ENCODE assay signal across 22 cellular contexts in genomic region chr2:214169736-214170135, GRCh38.
"Had no signal": no experiment of that assay in that cellular context is flagged by ENCODE, and none has a peak within 500 bp of the region (broad histone marks: within the 10 kb centered on the region; RNA-seq: fewer than 3 reads in every experiment).

No MANE protein-coding gene starts in this region.

- H3K27ac Mint-ChIP-seq: activated naive CD8-positive, alpha-beta T cell treated with anti-CD3 and anti-CD28 coated beads for 36 hours; endodermal cell; nephron progenitor cell; stimulated activated naive CD8-positive, alpha-beta T cell treated with anti-CD3 and anti-CD28 coated beads, Interleukin-15, Interleukin-2, amounts not matched to agents 100 ng/mL and 50 ng/mL, for 24 hours had no signal

- H3K4me1 ChIP-seq: ascending aorta, heart right ventricle, prostate gland, sigmoid colon had no signal

- FAIRE-seq: frontal cortex had no signal

- H3K36me3 Mint-ChIP-seq: activated naive CD8-positive, alpha-beta T cell treated with anti-CD3 and anti-CD28 coated beads for 36 hours had no signal

- H3K9me3 ChIP-seq: ascending aorta, heart right ventricle, prostate gland, sigmoid colon had no signal

- H3K27me3 Mint-ChIP-seq: central memory CD8-positive, alpha-beta T cell; stimulated activated naive CD8-positive, alpha-beta T cell treated with anti-CD3 and anti-CD28 coated beads, Interleukin-15, Interleukin-2, amounts not matched to agents 100 ng/mL and 50 ng/mL, for 24 hours had no signal

- H3K9me3 Mint-ChIP-seq: activated naive CD8-positive, alpha-beta T cell treated with anti-CD3 and anti-CD28 coated beads for 36 hours; activated T-cell treated with anti-CD3 and anti-CD28 coated beads, Interleukin-2, amount 50 U/mL, for 4 hours; endodermal cell; nephron progenitor cell; stimulated activated naive CD8-positive, alpha-beta T cell treated with anti-CD3 and anti-CD28 coated beads, Interleukin-15, Interleukin-2, amounts not matched to agents 100 ng/mL and 50 ng/mL, for 24 hours had no signal

- H3K4me3 ChIP-seq: ascending aorta, heart right ventricle, prostate gland, sigmoid colon had no signal

- DNase-seq: activated CD4-positive, alpha-beta T cell treated with anti-CD3 and anti-CD28 coated beads for 1 hour; activated CD4-positive, alpha-beta T cell treated with anti-CD3 and anti-CD28 coated beads, Interleukin-2, amount 50 U/mL, for 48 hours; activated gamma-delta T cell; activated naive CD8-positive, alpha-beta T cell treated with anti-CD3 and anti-CD28 coated beads for 36 hours; activated T-cell treated with anti-CD3 and anti-CD28 coated beads, Interleukin-2, amount 50 U/mL, for 4 hours; dermis blood vessel endothelial cell; endodermal cell; erythroblast; heart right ventricle; kidney; left ventricle myocardium superior; mesenchymal stem cell; nephron progenitor cell; sigmoid colon; stimulated activated CD4-positive, alpha-beta T cell treated with anti-CD3 and anti-CD28 coated beads, Interleukin-2, amount 100 ng/mL, for 48 hours; stimulated activated CD8-positive, alpha-beta memory T cell treated with anti-CD3 and anti-CD28 coated beads, Interleukin-4, amount 100 ng/mL, for 48 hours; T-helper 9 cell had no signal

- H3K4me3 Mint-ChIP-seq: activated naive CD8-positive, alpha-beta T cell treated with anti-CD3 and anti-CD28 coated beads for 36 hours; activated T-cell treated with anti-CD3 and anti-CD28 coated beads, Interleukin-2, amount 50 U/mL, for 4 hours; central memory CD8-positive, alpha-beta T cell; endodermal cell; nephron progenitor cell; stimulated activated naive CD8-positive, alpha-beta T cell treated with anti-CD3 and anti-CD28 coated beads, Interleukin-15, Interleukin-2, amounts not matched to agents 100 ng/mL and 50 ng/mL, for 24 hours had no signal

- H3K27me3 ChIP-seq: ascending aorta, heart right ventricle, sigmoid colon had no signal

- H3K27ac ChIP-seq: ascending aorta, heart right ventricle, prostate gland, sigmoid colon had no signal

- H3K4me1 Mint-ChIP-seq: activated naive CD8-positive, alpha-beta T cell treated with anti-CD3 and anti-CD28 coated beads for 36 hours; central memory CD8-positive, alpha-beta T cell; endodermal cell; nephron progenitor cell had no signal

- H3K36me3 ChIP-seq: ascending aorta, heart right ventricle, prostate gland, sigmoid colon had no signal

- ATAC-seq: activated T-cell treated with anti-CD3 and anti-CD28 coated beads, Interleukin-2, amount 50 U/mL, for 4 hours; heart right ventricle; left ventricle myocardium superior had no signal
